ENCODE assay signal across 1 cellular context in the genomic region with DNA sequence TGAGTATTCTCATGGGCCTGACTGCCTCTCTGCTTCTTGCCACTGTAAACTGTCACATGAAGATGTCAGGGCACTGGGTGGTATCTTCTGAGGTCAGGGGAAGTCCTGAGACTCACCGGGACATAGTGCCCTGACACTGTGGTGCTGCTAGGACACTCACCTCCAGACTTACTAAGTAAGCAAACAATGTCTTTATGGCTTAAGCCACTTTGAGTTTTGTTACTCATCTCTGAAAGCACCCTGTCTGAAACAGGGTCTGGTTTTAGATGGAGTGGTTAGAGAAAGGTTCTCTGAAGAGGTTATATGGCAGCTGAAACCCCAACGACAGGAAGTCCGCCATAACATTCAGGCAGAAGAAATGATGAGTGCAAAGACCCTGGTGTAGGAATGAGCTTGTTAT.
TF ChIP-seq lines count a peak whose summit lies in the region.

No MANE protein-coding gene starts in this region.

TF ChIP-seq in K562, 482 proteins besides CTCF, POLR2A, EP300 and RAD21 (continued from another document):
- no peak for TF ChIP-seq CREB3 (tag; conservative IDR thresholded peaks at IDR 0.05; ENCODE audit: low read depth)
- TF ChIP-seq PHB (CRISPR knock-in tag; IDR thresholded peaks at IDR 0.05) = no peak
- TF ChIP-seq NCOA4 (IDR thresholded peaks at IDR 0.05; ENCODE audit: partially characterized antibody) = no peak
- no peak for TF ChIP-seq ZNF444 (CRISPR knock-in tag; IDR thresholded peaks at IDR 0.05)
- no peak for TF ChIP-seq EP400 (IDR thresholded peaks at IDR 0.05)
- TF ChIP-seq BRCA1 (IDR thresholded peaks at IDR 0.05) = no peak
- TF ChIP-seq BRCA1 (CRISPR knock-in tag; IDR thresholded peaks at IDR 0.05) = no peak
- TF ChIP-seq MAFK (IDR thresholded peaks at IDR 0.05; ENCODE audit: low read length) = no peak
- no peak for TF ChIP-seq MYNN (IDR thresholded peaks at IDR 0.05)
- no peak for TF ChIP-seq MYNN (CRISPR knock-in tag; IDR thresholded peaks at IDR 0.05)
- no peak for TF ChIP-seq SMAD3 (CRISPR knock-in tag; conservative IDR thresholded peaks at IDR 0.05)
TF ChIP-seq in K562: peak in this region for 0.
